Comparison of ENCODE assay signal across 29 cellular contexts in the genomic region with DNA sequence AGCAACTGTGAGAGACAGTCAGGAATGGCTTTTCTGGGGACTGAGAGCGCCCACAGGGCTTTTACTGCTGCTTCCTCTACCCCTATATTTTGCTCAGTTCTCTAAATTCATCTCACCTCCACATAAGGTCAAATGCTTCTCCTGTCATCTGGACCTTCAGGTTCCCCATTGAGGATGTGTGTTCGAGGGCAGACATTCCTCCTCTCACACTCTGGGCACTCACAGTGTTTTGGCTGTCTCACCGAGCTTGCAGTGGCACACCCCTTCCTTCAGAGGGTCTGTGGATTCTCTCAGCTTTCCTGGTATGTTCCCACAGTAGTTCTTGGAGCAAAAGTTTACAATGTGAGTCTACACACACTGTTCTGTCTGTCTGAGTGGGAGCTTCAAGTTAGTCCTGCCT.
"Had no signal": no experiment of that assay in that cellular context is flagged by ENCODE, and none has a peak within 500 bp of the region (broad histone marks: within the 10 kb centered on the region; RNA-seq: fewer than 3 reads in every experiment).

No MANE protein-coding gene starts in this region.

- H3K4me3 ChIP-seq: ascending aorta, body of pancreas, K562, SJCRH30 had no signal

- DNase-seq: activated CD4-positive, alpha-beta memory T cell treated with anti-CD3 and anti-CD28 coated beads for 36 hours; activated CD4-positive, alpha-beta T cell treated with anti-CD3 and anti-CD28 coated beads for 1 hour; activated CD4-positive, alpha-beta T cell treated with anti-CD3 and anti-CD28 coated beads, Interleukin-2, amount 10 ng/mL, durations not matched to agents 7 days and 5 days; activated CD8-positive, alpha-beta memory T cell treated with anti-CD3 and anti-CD28 coated beads for 24 hours; activated effector memory CD4-positive, alpha-beta T cell treated with anti-CD3 and anti-CD28 coated beads, Interleukin-2, amount 50 U/mL, for 16 hours; activated naive CD4-positive, alpha-beta T cell treated with Interleukin-2 at 50 U/mL for 16 hours; activated naive CD8-positive, alpha-beta T cell treated with anti-CD3 and anti-CD28 coated beads, Interleukin-2, amount 50 U/mL, for 24 hours; activated T-cell treated with anti-CD3 and anti-CD28 coated beads, Interleukin-2, amount 50 U/mL, for 4 hours; amniotic stem cell; body of pancreas; Karpas-422; MM.1S; NCI-H1105; NCI-H1436; NCI-H1694 treated with DMSO at 0.1 percent for 48 hours; NCI-H2029 treated with DMSO at 0.1 percent for 48 hours; NCI-H510A; NCI-H526 treated with DMSO at 0.1 percent for 48 hours; NCI-H82; OCI-M1; RPMI8226; SW 1271 had no signal

- H3K9me3 ChIP-seq: body of pancreas, SJCRH30 had no signal

- H3K27me3 ChIP-seq: ascending aorta, body of pancreas, SJCRH30 had no signal

- H3K4me3 Mint-ChIP-seq: activated CD4-positive, alpha-beta memory T cell treated with anti-CD3 and anti-CD28 coated beads for 36 hours; activated CD4-positive, alpha-beta T cell treated with anti-CD3 and anti-CD28 coated beads, Interleukin-2, amount 10 ng/mL, durations not matched to agents 7 days and 5 days; activated naive CD8-positive, alpha-beta T cell treated with anti-CD3 and anti-CD28 coated beads, Interleukin-2, amount 50 U/mL, for 24 hours; activated T-cell treated with anti-CD3 and anti-CD28 coated beads, Interleukin-2, amount 50 U/mL, for 4 hours had no signal

- H3K27ac Mint-ChIP-seq: activated CD4-positive, alpha-beta memory T cell treated with anti-CD3 and anti-CD28 coated beads for 36 hours; activated CD4-positive, alpha-beta T cell treated with anti-CD3 and anti-CD28 coated beads, Interleukin-2, amount 10 ng/mL, durations not matched to agents 7 days and 5 days; activated naive CD4-positive, alpha-beta T cell treated with anti-CD3 and anti-CD28 coated beads, Interleukin-2, amount 50 U/mL, for 72 hours; activated naive CD8-positive, alpha-beta T cell treated with anti-CD3 and anti-CD28 coated beads, Interleukin-2, amount 50 U/mL, for 24 hours had no signal

- H3K27me3 Mint-ChIP-seq: activated CD4-positive, alpha-beta memory T cell treated with anti-CD3 and anti-CD28 coated beads for 36 hours; activated naive CD8-positive, alpha-beta T cell treated with anti-CD3 and anti-CD28 coated beads, Interleukin-2, amount 50 U/mL, for 24 hours had no signal

- H3K36me3 ChIP-seq: ascending aorta, SJCRH30 had no signal

- H3K4me1 Mint-ChIP-seq: activated CD4-positive, alpha-beta T cell treated with anti-CD3 and anti-CD28 coated beads, Interleukin-2, amount 10 ng/mL, durations not matched to agents 7 days and 5 days; activated naive CD8-positive, alpha-beta T cell treated with anti-CD3 and anti-CD28 coated beads, Interleukin-2, amount 50 U/mL, for 24 hours had no signal

- H3K4me1 ChIP-seq: ascending aorta, body of pancreas, SJCRH30 had no signal

- H3K27ac ChIP-seq: ascending aorta, body of pancreas, SJCRH30 had no signal

- ATAC-seq: activated naive CD4-positive, alpha-beta T cell treated with anti-CD3 and anti-CD28 coated beads, Interleukin-2, amount 50 U/mL, for 72 hours; activated naive CD8-positive, alpha-beta T cell treated with anti-CD3 and anti-CD28 coated beads, Interleukin-2, amount 50 U/mL, for 24 hours; activated T-cell treated with anti-CD3 and anti-CD28 coated beads, Interleukin-2, amount 50 U/mL, for 4 hours; body of pancreas; K562; Panc1; Right ventricle myocardium inferior; SK-N-SH treated with all-trans-retinoic acid at 6 μM for 48 hours had no signal
